Comparison of ENCODE assay signal across 26 cellular contexts in the genomic region with DNA sequence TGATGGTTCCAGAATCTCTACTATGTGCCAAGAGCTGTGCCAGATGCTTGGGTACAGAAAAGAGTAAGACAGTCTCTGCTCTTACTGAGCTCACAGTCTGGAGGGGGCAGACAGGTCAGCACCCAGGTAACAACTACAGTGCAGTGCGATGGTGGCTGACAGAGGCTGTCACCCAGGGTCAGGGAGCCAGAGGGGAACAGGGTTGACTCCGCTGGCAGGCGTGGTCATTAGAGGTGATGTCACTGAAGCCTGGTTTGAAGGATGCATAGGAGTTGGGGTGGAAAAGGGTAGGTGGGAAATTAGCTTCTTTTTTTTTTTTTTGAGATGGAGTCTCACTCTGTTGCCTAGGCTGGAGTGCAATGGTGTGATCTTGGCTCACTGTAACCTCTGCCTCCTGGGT. TPM values are rescaled to one million over a fixed set of nuclear protein-coding genes. Genes with fewer than 3 reads are reported as not detected.
"Had no signal": no experiment of that assay in that cellular context is flagged by ENCODE, and none has a peak within 500 bp of the region (broad histone marks: within the 10 kb centered on the region; RNA-seq: fewer than 3 reads in every experiment).

No MANE protein-coding gene starts in this region.

- H3K9me3 Mint-ChIP-seq: effector memory CD8-positive, alpha-beta T cell; immature natural killer cell; mesothelial cell of epicardium; naive thymus-derived CD4-positive, alpha-beta T cell; nephron; stimulated activated effector memory CD8-positive, alpha-beta T cell treated with anti-CD3 and anti-CD28 coated beads, Interleukin-12 subunit alpha, Interleukin-12 subunit beta, amount 100 ng/mL, for 72 hours had no signal

- H3K27me3 Mint-ChIP-seq: effector memory CD8-positive, alpha-beta T cell; naive thymus-derived CD4-positive, alpha-beta T cell had no signal

- H3K27ac ChIP-seq: psoas muscle, sigmoid colon, stomach, thyroid gland had no signal

- H3K27me3 ChIP-seq: sigmoid colon, stomach, thyroid gland had no signal

- DNase-seq: cortex of kidney; effector memory CD8-positive, alpha-beta T cell; hypothalamus; immature natural killer cell; mesenchymal stem cell; mucosa of descending colon; naive thymus-derived CD4-positive, alpha-beta T cell; nucleus accumbens; psoas muscle; right cardiac atrium; sigmoid colon; stimulated activated CD4-positive, alpha-beta T cell treated with anti-CD3 and anti-CD28 coated beads, Interleukin-2, amount 100 ng/mL, for 24 hours; stimulated activated CD4-positive, alpha-beta T cell treated with anti-CD3 and anti-CD28 coated beads, Interleukin-4, amount 100 ng/mL, for 24 hours; stimulated activated naive CD4-positive, alpha-beta T cell treated with Interleukin-2 at 50 U/mL for 16 hours; stomach; thyroid gland; trophoblast cell had no signal

- H3K9me3 ChIP-seq: mucosa of descending colon, psoas muscle, sigmoid colon, stomach, thyroid gland had no signal

- H3K4me1 Mint-ChIP-seq: mesothelial cell of epicardium had no signal

- H3K27ac Mint-ChIP-seq: effector memory CD8-positive, alpha-beta T cell; immature natural killer cell; mesothelial cell of epicardium; nephron; stimulated activated effector memory CD8-positive, alpha-beta T cell treated with anti-CD3 and anti-CD28 coated beads, Interleukin-12 subunit alpha, Interleukin-12 subunit beta, amount 100 ng/mL, for 72 hours had no signal

- ATAC-seq: effector memory CD8-positive, alpha-beta T cell; left lobe of liver; mucosa of descending colon; naive thymus-derived CD4-positive, alpha-beta T cell; psoas muscle; right cardiac atrium; stimulated activated effector memory CD8-positive, alpha-beta T cell treated with anti-CD3 and anti-CD28 coated beads, Interleukin-12 subunit alpha, Interleukin-12 subunit beta, amount 100 ng/mL, for 72 hours had no signal

- H3K4me3 ChIP-seq: lung, mucosa of descending colon, psoas muscle, sigmoid colon, stomach, thyroid gland had no signal

- H3K4me1 ChIP-seq: psoas muscle, sigmoid colon, stomach, thyroid gland had no signal

- H3K4me3 Mint-ChIP-seq: effector memory CD8-positive, alpha-beta T cell; immature natural killer cell; mesothelial cell of epicardium; naive thymus-derived CD4-positive, alpha-beta T cell; nephron; stimulated activated effector memory CD8-positive, alpha-beta T cell treated with anti-CD3 and anti-CD28 coated beads, Interleukin-12 subunit alpha, Interleukin-12 subunit beta, amount 100 ng/mL, for 72 hours had no signal

RNA-seq across cellular contexts. Expression of gene BCL2L10, which starts 47.1 kb away (rescaled TPM):
- total RNA-seq: osteocyte, psoas muscle, right cardiac atrium, skeletal muscle tissue, subcutaneous adipose tissue, urinary bladder had no signal
- polyA plus RNA-seq: immature natural killer cell; naive thymus-derived CD4-positive, alpha-beta T cell had no signal
